ENCODE assay signal across 1 cellular context in the genomic region with DNA sequence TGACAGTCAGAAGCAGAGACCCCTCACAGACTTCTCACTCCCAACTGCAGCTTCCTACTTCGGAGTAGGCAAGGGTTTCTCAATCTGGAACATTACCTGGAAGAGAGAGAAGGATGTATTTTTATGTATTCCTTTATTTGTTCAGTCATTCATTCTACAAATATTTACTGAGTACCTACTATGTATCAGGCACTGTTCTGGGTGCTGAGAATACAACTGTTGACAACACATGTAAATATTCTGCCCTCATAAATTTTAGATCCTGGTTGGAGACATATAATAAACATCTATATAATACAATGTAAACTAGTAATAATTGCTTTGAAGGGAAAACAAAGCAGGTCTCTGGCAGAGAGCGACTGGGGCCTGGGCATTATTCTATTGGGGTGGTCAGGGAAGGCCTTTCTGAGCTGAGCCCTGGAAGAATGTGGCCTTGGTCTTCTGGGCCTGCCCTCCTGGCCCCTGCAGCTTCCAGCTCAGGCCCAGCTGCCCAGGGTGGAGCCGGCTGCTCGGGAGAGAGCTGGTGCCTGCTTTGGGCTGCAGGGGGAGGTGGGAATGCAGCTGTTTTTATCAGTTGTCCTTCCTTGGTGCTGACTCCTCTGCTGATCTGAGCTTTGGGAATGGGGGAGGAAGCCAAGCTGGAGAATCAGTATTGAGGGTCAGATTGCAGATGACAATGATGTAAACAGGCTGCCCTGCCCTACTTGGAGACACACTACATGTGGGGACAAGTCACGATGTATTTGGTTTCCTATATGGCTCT.
TF ChIP-seq lines count a peak whose summit lies in the region.

No MANE protein-coding gene starts in this region.

TF ChIP-seq in H1, 55 proteins besides CTCF, POLR2A, EP300 and RAD21:
- TF ChIP-seq GTF2F1 (IDR thresholded peaks at IDR 0.05; ENCODE audit: borderline replicate concordance, low read depth, low read length) (no peak), EGR1 (IDR thresholded peaks at IDR 0.05; ENCODE audit: borderline replicate concordance, low read depth, low read length) (no peak), SUZ12 (IDR thresholded peaks at IDR 0.05; ENCODE audit: low read length) (no peak), SP1 (IDR thresholded peaks at IDR 0.05; ENCODE audit: low read depth, low read length) (no peak), CHD1 (IDR thresholded peaks at IDR 0.05; ENCODE audit: low read depth, low read length) (no peak), BCL11A (IDR thresholded peaks at IDR 0.05; ENCODE audit: low read depth in 2 of 2, low read length in 2 of 2) (no peak), CREB1 (IDR thresholded peaks at IDR 0.05) (no peak), TBP (IDR thresholded peaks at IDR 0.05; ENCODE audit: low read depth, low read length) (no peak), CBX5 (IDR thresholded peaks at IDR 0.05; ENCODE audit: low read depth, low read length) (no peak), KDM4A (IDR thresholded peaks at IDR 0.05; ENCODE audit: low read depth, low read length, severe bottlenecking) (no peak), CBX8 (IDR thresholded peaks at IDR 0.05; ENCODE audit: borderline replicate concordance, low read depth, low read length) (no peak), ASH2L (IDR thresholded peaks at IDR 0.05; ENCODE audit: low read length) (no peak), SP2 (IDR thresholded peaks at IDR 0.05; ENCODE audit: low read length) (no peak), CTBP2 (IDR thresholded peaks at IDR 0.05; ENCODE audit: borderline replicate concordance, insufficient read depth, insufficient read length, low read length) (no peak), RNF2 (IDR thresholded peaks at IDR 0.05; ENCODE audit: borderline replicate concordance, low read depth, low read length, missing control alignments, poor library complexity, severe bottlenecking) (no peak)
- TF ChIP-seq, protein P1, sequence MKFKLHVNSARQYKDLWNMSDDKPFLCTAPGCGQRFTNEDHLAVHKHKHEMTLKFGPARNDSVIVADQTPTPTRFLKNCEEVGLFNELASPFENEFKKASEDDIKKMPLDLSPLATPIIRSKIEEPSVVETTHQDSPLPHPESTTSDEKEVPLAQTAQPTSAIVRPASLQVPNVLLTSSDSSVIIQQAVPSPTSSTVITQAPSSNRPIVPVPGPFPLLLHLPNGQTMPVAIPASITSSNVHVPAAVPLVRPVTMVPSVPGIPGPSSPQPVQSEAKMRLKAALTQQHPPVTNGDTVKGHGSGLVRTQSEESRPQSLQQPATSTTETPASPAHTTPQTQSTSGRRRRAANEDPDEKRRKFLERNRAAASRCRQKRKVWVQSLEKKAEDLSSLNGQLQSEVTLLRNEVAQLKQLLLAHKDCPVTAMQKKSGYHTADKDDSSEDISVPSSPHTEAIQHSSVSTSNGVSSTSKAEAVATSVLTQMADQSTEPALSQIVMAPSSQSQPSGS (IDR thresholded peaks at IDR 0.05; ENCODE audit: low read length) = no peak
TF ChIP-seq in H1: peak in this region for 0.
